1 cellular context compared by ENCODE assay signal in the genomic region with DNA sequence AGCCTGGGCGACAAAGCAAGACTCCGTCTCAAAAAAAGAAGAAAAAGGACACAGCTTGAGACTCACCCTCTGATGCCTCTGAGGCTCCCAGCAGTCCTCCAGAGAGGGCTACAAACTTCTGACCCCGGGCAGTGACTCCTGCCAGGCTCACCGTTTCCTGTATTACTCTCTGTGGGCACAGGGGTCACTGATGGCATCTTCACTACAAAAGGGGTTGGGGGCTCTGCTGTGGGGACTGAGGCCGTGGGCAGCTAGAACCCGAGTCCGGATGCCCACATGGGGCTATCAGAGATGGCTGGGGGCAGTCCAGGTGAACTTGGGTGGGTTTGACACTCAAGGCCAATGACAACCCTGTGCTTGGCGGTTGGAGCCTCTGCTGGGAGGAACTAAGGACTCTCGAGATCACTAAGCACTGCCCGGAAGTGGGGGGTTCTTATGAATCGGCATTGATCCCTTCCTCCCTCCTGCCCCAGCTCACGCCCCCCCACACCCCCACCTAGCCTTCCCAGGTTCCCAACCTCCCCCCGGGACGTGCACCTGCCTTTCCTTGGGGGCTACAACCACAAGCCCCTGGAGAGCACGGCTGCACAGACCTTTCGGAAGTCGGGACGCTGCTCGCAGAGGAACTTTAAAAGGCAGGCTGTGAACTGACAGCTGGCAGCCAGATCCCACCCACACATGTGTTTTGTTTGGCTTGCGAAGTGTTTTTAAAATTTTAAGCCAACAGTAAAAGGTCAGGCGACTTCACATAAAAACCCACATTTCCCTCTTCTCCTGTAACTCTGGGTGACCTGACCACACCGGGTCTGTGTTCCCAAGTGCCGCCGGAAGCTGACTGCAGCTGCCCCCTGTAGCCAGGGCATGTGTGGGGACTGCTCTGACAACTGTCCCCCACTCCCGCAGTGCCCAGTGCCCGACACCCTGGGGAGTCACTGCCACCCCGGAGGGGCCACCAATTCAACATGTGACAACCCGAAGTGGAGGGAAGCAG.
A peak's percentile ranks its signal among the peaks of the same experiment; 100 is the strongest.
TF ChIP-seq lines count a peak whose summit lies in the region.

No MANE protein-coding gene starts in this region.

TF ChIP-seq in GM12878, 131 proteins besides CTCF, POLR2A, EP300 and RAD21 (continues in another document):
- TF ChIP-seq NBN (IDR thresholded peaks at IDR 0.05) (no peak), STAT1 (conservative IDR thresholded peaks at IDR 0.05) (no peak), EZH2 (IDR thresholded peaks at IDR 0.05; ENCODE audit: borderline replicate concordance, control insufficient read depth, low read depth, low read length) (no peak), JUNB (IDR thresholded peaks at IDR 0.05) (peak; percentile 79), ZBTB11 (CRISPR knock-in tag; IDR thresholded peaks at IDR 0.05) (no peak), SUZ12 (IDR thresholded peaks at IDR 0.05; ENCODE audit: unreplicated experiment) (no peak), CHD1 (IDR thresholded peaks at IDR 0.05; ENCODE audit: low read depth, low read length) (no peak), POU2F2 (IDR thresholded peaks at IDR 0.05; ENCODE audit: borderline replicate concordance, low read depth, low read length) (no peak), NFIC (IDR thresholded peaks at IDR 0.05; ENCODE audit: low read depth, low read length) (peak; percentile 6; the same call in 1 of the 2 replicates), CREM (IDR thresholded peaks at IDR 0.05; ENCODE audit: low read depth) (no peak; the same call in 1 of the 2 replicates), HDGF (IDR thresholded peaks at IDR 0.05) (0 out of 2 replicates have a peak, but pooled peaks have one; percentile 24), CREB1 (IDR thresholded peaks at IDR 0.05; ENCODE audit: low read depth) (0 out of 2 replicates have a peak, but pooled peaks have one; percentile 51), ESRRA (IDR thresholded peaks at IDR 0.05; ENCODE audit: low read length) (no peak), CBFB (IDR thresholded peaks at IDR 0.05; ENCODE audit: low read depth) (no peak), KDM1A (IDR thresholded peaks at IDR 0.05; ENCODE audit: borderline replicate concordance) (no peak), FOXK2 (IDR thresholded peaks at IDR 0.05) (no peak), RBBP5 (conservative IDR thresholded peaks at IDR 0.05) (no peak), HCFC1 (IDR thresholded peaks at IDR 0.05; ENCODE audit: low read length) (no peak), ZNF274 (IDR thresholded peaks at IDR 0.05; ENCODE audit: insufficient read depth, insufficient read length) (no peak), NFXL1 (IDR thresholded peaks at IDR 0.05; ENCODE audit: borderline replicate concordance) (no peak), RELA (IDR thresholded peaks at IDR 0.05; ENCODE audit: borderline replicate concordance, partially characterized antibody) (no peak), NR2C1 (IDR thresholded peaks at IDR 0.05) (no peak), ZNF217 (IDR thresholded peaks at IDR 0.05) (no peak), STAT3 (IDR thresholded peaks at IDR 0.05; ENCODE audit: low read depth, low read length) (no peak), RFX5 (IDR thresholded peaks at IDR 0.05; ENCODE audit: low read depth, low read length) (no peak), YY1 (IDR thresholded peaks at IDR 0.05; ENCODE audit: low read depth, low read length) (no peak), ETV6 (conservative IDR thresholded peaks at IDR 0.05 in 1 of 2, IDR thresholded peaks at IDR 0.05 in 1 of 2; ENCODE audit: borderline replicate concordance in 1 of 2, low read depth in 1 of 2) (peak in 1 of 2 experiments; percentile 97; a peak in 2 of 4 replicates), E2F8 (IDR thresholded peaks at IDR 0.05; ENCODE audit: low read depth, partially characterized antibody) (no peak), RCOR1 (conservative IDR thresholded peaks at IDR 0.05; ENCODE audit: low read depth, low read length) (no peak), POLR2AphosphoS2 (IDR thresholded peaks at IDR 0.05; ENCODE audit: low read depth, low read length) (peak; percentile 28; the same call in 1 of the 2 replicates), SMAD5 (IDR thresholded peaks at IDR 0.05; ENCODE audit: low read depth) (no peak), ZBTB33 (IDR thresholded peaks at IDR 0.05) (no peak), SMAD1 (IDR thresholded peaks at IDR 0.05; ENCODE audit: low read depth, partially characterized antibody) (no peak)
- TF ChIP-seq, protein P1, sequence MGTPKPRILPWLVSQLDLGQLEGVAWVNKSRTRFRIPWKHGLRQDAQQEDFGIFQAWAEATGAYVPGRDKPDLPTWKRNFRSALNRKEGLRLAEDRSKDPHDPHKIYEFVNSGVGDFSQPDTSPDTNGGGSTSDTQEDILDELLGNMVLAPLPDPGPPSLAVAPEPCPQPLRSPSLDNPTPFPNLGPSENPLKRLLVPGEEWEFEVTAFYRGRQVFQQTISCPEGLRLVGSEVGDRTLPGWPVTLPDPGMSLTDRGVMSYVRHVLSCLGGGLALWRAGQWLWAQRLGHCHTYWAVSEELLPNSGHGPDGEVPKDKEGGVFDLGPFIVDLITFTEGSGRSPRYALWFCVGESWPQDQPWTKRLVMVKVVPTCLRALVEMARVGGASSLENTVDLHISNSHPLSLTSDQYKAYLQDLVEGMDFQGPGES (IDR thresholded peaks at IDR 0.05) = no peak
- TF ChIP-seq, protein P2, sequence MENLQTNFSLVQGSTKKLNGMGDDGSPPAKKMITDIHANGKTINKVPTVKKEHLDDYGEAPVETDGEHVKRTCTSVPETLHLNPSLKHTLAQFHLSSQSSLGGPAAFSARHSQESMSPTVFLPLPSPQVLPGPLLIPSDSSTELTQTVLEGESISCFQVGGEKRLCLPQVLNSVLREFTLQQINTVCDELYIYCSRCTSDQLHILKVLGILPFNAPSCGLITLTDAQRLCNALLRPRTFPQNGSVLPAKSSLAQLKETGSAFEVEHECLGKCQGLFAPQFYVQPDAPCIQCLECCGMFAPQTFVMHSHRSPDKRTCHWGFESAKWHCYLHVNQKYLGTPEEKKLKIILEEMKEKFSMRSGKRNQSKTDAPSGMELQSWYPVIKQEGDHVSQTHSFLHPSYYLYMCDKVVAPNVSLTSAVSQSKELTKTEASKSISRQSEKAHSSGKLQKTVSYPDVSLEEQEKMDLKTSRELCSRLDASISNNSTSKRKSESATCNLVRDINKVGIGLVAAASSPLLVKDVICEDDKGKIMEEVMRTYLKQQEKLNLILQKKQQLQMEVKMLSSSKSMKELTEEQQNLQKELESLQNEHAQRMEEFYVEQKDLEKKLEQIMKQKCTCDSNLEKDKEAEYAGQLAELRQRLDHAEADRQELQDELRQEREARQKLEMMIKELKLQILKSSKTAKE (IDR thresholded peaks at IDR 0.05; ENCODE audit: low read depth, poor library complexity, severe bottlenecking) = no peak
- TF ChIP-seq, protein P3, sequence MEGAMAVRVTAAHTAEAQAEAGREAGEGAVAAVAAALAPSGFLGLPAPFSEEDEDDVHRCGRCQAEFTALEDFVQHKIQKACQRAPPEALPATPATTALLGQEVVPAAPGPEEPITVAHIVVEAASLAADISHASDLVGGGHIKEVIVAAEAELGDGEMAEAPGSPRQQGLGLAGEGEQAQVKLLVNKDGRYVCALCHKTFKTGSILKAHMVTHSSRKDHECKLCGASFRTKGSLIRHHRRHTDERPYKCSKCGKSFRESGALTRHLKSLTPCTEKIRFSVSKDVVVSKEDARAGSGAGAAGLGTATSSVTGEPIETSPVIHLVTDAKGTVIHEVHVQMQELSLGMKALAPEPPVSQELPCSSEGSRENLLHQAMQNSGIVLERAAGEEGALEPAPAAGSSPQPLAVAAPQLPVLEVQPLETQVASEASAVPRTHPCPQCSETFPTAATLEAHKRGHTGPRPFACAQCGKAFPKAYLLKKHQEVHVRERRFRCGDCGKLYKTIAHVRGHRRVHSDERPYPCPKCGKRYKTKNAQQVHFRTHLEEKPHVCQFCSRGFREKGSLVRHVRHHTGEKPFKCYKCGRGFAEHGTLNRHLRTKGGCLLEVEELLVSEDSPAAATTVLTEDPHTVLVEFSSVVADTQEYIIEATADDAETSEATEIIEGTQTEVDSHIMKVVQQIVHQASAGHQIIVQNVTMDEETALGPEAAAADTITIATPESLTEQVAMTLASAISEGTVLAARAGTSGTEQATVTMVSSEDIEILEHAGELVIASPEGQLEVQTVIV (IDR thresholded peaks at IDR 0.05; ENCODE audit: borderline replicate concordance, partially characterized antibody) = no peak
- TF ChIP-seq, protein P4, sequence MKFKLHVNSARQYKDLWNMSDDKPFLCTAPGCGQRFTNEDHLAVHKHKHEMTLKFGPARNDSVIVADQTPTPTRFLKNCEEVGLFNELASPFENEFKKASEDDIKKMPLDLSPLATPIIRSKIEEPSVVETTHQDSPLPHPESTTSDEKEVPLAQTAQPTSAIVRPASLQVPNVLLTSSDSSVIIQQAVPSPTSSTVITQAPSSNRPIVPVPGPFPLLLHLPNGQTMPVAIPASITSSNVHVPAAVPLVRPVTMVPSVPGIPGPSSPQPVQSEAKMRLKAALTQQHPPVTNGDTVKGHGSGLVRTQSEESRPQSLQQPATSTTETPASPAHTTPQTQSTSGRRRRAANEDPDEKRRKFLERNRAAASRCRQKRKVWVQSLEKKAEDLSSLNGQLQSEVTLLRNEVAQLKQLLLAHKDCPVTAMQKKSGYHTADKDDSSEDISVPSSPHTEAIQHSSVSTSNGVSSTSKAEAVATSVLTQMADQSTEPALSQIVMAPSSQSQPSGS (IDR thresholded peaks at IDR 0.05; ENCODE audit: low read length) = no peak
- TF ChIP-seq, protein P5, sequence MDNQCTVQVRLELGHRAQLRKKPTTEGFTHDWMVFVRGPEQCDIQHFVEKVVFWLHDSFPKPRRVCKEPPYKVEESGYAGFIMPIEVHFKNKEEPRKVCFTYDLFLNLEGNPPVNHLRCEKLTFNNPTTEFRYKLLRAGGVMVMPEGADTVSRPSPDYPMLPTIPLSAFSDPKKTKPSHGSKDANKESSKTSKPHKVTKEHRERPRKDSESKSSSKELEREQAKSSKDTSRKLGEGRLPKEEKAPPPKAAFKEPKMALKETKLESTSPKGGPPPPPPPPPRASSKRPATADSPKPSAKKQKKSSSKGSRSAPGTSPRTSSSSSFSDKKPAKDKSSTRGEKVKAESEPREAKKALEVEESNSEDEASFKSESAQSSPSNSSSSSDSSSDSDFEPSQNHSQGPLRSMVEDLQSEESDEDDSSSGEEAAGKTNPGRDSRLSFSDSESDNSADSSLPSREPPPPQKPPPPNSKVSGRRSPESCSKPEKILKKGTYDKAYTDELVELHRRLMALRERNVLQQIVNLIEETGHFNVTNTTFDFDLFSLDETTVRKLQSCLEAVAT (IDR thresholded peaks at IDR 0.05) = 0 out of 2 replicates have a peak, but pooled peaks have one; percentile 20
- TF ChIP-seq, protein P6, sequence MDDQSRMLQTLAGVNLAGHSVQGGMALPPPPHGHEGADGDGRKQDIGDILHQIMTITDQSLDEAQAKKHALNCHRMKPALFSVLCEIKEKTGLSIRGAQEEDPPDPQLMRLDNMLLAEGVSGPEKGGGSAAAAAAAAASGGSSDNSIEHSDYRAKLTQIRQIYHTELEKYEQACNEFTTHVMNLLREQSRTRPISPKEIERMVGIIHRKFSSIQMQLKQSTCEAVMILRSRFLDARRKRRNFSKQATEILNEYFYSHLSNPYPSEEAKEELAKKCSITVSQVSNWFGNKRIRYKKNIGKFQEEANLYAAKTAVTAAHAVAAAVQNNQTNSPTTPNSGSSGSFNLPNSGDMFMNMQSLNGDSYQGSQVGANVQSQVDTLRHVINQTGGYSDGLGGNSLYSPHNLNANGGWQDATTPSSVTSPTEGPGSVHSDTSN (IDR thresholded peaks at IDR 0.05; ENCODE audit: insufficient replicate concordance, low read depth, low read length) = peak; percentile 63
